In the genomic region with DNA sequence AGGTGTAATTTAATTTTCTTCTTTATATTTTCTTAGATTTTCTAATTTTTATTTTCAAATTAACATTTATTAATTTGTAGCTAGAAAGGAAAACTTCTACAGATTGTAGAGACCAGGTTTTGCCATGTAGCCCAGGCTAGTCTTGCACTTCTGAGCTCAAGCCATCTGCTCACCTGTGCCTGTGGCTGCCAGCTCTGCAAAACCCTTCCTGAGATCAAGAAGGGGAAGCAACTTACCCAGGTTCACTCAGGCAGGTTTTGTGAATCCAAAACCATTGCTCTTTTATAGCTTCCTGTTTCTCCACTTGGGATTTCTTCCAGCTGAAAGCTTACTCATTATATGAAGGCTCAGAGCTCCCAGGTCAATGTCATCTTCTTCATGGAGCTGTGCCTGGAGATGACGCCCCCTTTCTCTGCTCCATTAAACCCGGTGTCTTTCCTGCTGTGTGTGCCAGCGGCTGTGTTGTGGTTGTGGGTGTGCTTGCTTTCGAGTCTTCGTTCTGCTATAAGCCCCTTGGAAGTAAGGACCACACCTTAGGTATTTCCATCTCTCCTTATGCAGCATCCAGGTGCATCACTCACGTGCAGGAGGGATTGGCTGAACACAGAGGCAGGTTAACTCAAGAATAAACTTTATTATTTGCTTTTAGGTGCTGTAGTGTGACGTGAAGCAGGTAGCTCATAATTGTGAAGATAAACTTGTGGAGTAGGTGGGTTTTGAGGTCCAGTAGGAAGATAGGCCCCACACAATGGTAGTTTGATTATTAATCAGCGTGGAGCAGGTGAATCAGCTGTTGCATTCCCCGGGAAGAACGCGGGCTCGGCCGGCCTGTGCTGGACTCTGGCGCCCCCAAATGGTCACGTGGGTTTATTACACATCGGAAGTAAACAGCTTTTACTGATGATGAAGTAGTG, we compare ENCODE assay signal across 1 cellular context.
TF ChIP-seq lines count a peak whose summit lies in the region.

No MANE protein-coding gene starts in this region.

TF ChIP-seq in HepG2, 621 proteins besides CTCF, POLR2A, EP300 and RAD21 (continued from another document and continues in another):
- TF ChIP-seq, protein P1, sequence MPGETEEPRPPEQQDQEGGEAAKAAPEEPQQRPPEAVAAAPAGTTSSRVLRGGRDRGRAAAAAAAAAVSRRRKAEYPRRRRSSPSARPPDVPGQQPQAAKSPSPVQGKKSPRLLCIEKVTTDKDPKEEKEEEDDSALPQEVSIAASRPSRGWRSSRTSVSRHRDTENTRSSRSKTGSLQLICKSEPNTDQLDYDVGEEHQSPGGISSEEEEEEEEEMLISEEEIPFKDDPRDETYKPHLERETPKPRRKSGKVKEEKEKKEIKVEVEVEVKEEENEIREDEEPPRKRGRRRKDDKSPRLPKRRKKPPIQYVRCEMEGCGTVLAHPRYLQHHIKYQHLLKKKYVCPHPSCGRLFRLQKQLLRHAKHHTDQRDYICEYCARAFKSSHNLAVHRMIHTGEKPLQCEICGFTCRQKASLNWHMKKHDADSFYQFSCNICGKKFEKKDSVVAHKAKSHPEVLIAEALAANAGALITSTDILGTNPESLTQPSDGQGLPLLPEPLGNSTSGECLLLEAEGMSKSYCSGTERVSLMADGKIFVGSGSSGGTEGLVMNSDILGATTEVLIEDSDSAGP (CRISPR knock-in tag; IDR thresholded peaks at IDR 0.05; ENCODE audit: borderline replicate concordance) = 0 out of 2 replicates have a peak, but pooled peaks have one; percentile 24
- TF ChIP-seq CBX1 (IDR thresholded peaks at IDR 0.05; ENCODE audit: low read depth) (no peak), MED8 (CRISPR knock-in tag; IDR thresholded peaks at IDR 0.05; ENCODE audit: insufficient replicate concordance) (no peak), TEAD3 (CRISPR knock-in tag; optimal IDR thresholded peaks at IDR 0.05; ENCODE audit: borderline replicate concordance) (peak; percentile 47), FLYWCH1 (CRISPR knock-in tag; IDR thresholded peaks at IDR 0.05) (0 out of 2 replicates have a peak, but pooled peaks have one; percentile 48), IRF2 (CRISPR knock-in tag; IDR thresholded peaks at IDR 0.05) (0 out of 2 replicates have a peak, but pooled peaks have one; percentile 32), KLF13 (CRISPR knock-in tag; IDR thresholded peaks at IDR 0.05) (no peak), KDM2A (CRISPR knock-in tag; IDR thresholded peaks at IDR 0.05; ENCODE audit: borderline replicate concordance, low read depth) (peak; percentile 72; the same call in 1 of the 2 replicates), SPEN (CRISPR knock-in tag; IDR thresholded peaks at IDR 0.05; ENCODE audit: low read depth) (0 out of 2 replicates have a peak, but pooled peaks have one; percentile 26), SOX13 (IDR thresholded peaks at IDR 0.05) (no peak), SOX13 (CRISPR knock-in tag; conservative IDR thresholded peaks at IDR 0.05 in 1 of 2, IDR thresholded peaks at IDR 0.05 in 1 of 2) (0 out of 4 replicates have a peak, but pooled peaks of 1 of the 2 experiments have one; percentile 15), THAP11 (CRISPR knock-in tag; IDR thresholded peaks at IDR 0.05) (0 out of 2 replicates have a peak, but pooled peaks have one; percentile 27), ZNF20 (CRISPR knock-in tag; IDR thresholded peaks at IDR 0.05) (no peak), KAT8 (CRISPR knock-in tag; IDR thresholded peaks at IDR 0.05) (0 out of 2 replicates have a peak, but pooled peaks have one; percentile 22), FOXA3 (CRISPR knock-in tag; IDR thresholded peaks at IDR 0.05) (peak; percentile 78), BHLHE40 (IDR thresholded peaks at IDR 0.05; ENCODE audit: low read length) (peak; percentile 21; the same call in 1 of the 2 replicates), ZEB1 (IDR thresholded peaks at IDR 0.05; ENCODE audit: insufficient replicate concordance, low read depth) (peak; percentile 33), ZNF33A (CRISPR knock-in tag; IDR thresholded peaks at IDR 0.05; ENCODE audit: borderline replicate concordance) (no peak), HIVEP1 (CRISPR knock-in tag; IDR thresholded peaks at IDR 0.05) (no peak), FOSL2 (CRISPR knock-in tag; IDR thresholded peaks at IDR 0.05) (peak; percentile 46; the same call in 1 of the 2 replicates), SMC3 (IDR thresholded peaks at IDR 0.05; ENCODE audit: low read length) (peak; percentile 69), SAP130 (CRISPR knock-in tag; IDR thresholded peaks at IDR 0.05; ENCODE audit: low read depth) (0 out of 2 replicates have a peak, but pooled peaks have one; percentile 26), ZNF501 (CRISPR knock-in tag; IDR thresholded peaks at IDR 0.05) (0 out of 2 replicates have a peak, but pooled peaks have one; percentile 24), MEF2D (CRISPR knock-in tag; IDR thresholded peaks at IDR 0.05) (no peak), FOXK1 (CRISPR knock-in tag; IDR thresholded peaks at IDR 0.05; ENCODE audit: borderline replicate concordance, low read depth) (peak; percentile 87; the same call in 1 of the 2 replicates), TEAD2 (CRISPR knock-in tag; IDR thresholded peaks at IDR 0.05) (no peak), CHCHD3 (CRISPR knock-in tag; IDR thresholded peaks at IDR 0.05) (no peak), ZNF274 (CRISPR knock-in tag; IDR thresholded peaks at IDR 0.05) (no peak), RNF2 (conservative IDR thresholded peaks at IDR 0.05; ENCODE audit: low read depth) (no peak), STAG1 (CRISPR knock-in tag; IDR thresholded peaks at IDR 0.05) (peak; percentile 98), RAD51 (IDR thresholded peaks at IDR 0.05; ENCODE audit: borderline replicate concordance) (peak; percentile 49; the same call in 1 of the 2 replicates), PCBP1 (IDR thresholded peaks at IDR 0.05; ENCODE audit: borderline replicate concordance, low read depth, low read length) (no peak)
- TF ChIP-seq, protein P2, sequence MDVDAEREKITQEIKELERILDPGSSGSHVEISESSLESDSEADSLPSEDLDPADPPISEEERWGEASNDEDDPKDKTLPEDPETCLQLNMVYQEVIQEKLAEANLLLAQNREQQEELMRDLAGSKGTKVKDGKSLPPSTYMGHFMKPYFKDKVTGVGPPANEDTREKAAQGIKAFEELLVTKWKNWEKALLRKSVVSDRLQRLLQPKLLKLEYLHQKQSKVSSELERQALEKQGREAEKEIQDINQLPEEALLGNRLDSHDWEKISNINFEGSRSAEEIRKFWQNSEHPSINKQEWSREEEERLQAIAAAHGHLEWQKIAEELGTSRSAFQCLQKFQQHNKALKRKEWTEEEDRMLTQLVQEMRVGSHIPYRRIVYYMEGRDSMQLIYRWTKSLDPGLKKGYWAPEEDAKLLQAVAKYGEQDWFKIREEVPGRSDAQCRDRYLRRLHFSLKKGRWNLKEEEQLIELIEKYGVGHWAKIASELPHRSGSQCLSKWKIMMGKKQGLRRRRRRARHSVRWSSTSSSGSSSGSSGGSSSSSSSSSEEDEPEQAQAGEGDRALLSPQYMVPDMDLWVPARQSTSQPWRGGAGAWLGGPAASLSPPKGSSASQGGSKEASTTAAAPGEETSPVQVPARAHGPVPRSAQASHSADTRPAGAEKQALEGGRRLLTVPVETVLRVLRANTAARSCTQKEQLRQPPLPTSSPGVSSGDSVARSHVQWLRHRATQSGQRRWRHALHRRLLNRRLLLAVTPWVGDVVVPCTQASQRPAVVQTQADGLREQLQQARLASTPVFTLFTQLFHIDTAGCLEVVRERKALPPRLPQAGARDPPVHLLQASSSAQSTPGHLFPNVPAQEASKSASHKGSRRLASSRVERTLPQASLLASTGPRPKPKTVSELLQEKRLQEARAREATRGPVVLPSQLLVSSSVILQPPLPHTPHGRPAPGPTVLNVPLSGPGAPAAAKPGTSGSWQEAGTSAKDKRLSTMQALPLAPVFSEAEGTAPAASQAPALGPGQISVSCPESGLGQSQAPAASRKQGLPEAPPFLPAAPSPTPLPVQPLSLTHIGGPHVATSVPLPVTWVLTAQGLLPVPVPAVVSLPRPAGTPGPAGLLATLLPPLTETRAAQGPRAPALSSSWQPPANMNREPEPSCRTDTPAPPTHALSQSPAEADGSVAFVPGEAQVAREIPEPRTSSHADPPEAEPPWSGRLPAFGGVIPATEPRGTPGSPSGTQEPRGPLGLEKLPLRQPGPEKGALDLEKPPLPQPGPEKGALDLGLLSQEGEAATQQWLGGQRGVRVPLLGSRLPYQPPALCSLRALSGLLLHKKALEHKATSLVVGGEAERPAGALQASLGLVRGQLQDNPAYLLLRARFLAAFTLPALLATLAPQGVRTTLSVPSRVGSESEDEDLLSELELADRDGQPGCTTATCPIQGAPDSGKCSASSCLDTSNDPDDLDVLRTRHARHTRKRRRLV (CRISPR knock-in tag; IDR thresholded peaks at IDR 0.05) = no peak
- TF ChIP-seq, protein P3, sequence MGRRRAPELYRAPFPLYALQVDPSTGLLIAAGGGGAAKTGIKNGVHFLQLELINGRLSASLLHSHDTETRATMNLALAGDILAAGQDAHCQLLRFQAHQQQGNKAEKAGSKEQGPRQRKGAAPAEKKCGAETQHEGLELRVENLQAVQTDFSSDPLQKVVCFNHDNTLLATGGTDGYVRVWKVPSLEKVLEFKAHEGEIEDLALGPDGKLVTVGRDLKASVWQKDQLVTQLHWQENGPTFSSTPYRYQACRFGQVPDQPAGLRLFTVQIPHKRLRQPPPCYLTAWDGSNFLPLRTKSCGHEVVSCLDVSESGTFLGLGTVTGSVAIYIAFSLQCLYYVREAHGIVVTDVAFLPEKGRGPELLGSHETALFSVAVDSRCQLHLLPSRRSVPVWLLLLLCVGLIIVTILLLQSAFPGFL (CRISPR knock-in tag; IDR thresholded peaks at IDR 0.05) = no peak
- TF ChIP-seq, protein P4, sequence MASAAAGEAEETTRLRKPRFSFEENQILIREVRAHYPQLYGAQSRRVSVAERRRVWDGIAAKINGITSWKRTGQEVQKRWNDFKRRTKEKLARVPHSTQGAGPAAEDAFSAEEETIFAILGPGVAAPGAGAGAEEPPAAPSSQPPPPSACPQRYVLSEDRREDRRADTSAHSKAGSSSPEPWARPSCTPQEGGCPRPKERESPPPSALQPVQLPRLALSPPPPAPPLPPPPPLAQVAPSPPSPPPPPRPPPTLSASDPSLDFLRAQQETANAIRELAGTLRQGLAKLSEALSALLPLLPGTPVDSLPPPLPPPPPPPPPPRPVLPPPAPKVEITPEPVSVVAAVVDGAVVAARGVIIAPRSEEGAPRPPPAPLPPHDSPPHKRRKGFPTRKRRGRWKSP (CRISPR knock-in tag; IDR thresholded peaks at IDR 0.05) = 0 out of 2 replicates have a peak, but pooled peaks have one; percentile 27
- TF ChIP-seq, protein P5, sequence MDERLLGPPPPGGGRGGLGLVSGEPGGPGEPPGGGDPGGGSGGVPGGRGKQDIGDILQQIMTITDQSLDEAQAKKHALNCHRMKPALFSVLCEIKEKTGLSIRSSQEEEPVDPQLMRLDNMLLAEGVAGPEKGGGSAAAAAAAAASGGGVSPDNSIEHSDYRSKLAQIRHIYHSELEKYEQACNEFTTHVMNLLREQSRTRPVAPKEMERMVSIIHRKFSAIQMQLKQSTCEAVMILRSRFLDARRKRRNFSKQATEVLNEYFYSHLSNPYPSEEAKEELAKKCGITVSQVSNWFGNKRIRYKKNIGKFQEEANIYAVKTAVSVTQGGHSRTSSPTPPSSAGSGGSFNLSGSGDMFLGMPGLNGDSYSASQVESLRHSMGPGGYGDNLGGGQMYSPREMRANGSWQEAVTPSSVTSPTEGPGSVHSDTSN (CRISPR knock-in tag; IDR thresholded peaks at IDR 0.05) = no peak
- TF ChIP-seq, protein P6, sequence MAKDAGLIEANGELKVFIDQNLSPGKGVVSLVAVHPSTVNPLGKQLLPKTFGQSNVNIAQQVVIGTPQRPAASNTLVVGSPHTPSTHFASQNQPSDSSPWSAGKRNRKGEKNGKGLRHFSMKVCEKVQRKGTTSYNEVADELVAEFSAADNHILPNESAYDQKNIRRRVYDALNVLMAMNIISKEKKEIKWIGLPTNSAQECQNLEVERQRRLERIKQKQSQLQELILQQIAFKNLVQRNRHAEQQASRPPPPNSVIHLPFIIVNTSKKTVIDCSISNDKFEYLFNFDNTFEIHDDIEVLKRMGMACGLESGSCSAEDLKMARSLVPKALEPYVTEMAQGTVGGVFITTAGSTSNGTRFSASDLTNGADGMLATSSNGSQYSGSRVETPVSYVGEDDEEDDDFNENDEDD (CRISPR knock-in tag; IDR thresholded peaks at IDR 0.05; ENCODE audit: borderline replicate concordance) = no peak; the same call in 1 of the 2 replicates
- TF ChIP-seq, protein P7, sequence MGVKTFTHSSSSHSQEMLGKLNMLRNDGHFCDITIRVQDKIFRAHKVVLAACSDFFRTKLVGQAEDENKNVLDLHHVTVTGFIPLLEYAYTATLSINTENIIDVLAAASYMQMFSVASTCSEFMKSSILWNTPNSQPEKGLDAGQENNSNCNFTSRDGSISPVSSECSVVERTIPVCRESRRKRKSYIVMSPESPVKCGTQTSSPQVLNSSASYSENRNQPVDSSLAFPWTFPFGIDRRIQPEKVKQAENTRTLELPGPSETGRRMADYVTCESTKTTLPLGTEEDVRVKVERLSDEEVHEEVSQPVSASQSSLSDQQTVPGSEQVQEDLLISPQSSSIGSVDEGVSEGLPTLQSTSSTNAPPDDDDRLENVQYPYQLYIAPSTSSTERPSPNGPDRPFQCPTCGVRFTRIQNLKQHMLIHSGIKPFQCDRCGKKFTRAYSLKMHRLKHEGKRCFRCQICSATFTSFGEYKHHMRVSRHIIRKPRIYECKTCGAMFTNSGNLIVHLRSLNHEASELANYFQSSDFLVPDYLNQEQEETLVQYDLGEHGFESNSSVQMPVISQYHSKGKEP (CRISPR knock-in tag; IDR thresholded peaks at IDR 0.05) = no peak
- TF ChIP-seq, protein P8, sequence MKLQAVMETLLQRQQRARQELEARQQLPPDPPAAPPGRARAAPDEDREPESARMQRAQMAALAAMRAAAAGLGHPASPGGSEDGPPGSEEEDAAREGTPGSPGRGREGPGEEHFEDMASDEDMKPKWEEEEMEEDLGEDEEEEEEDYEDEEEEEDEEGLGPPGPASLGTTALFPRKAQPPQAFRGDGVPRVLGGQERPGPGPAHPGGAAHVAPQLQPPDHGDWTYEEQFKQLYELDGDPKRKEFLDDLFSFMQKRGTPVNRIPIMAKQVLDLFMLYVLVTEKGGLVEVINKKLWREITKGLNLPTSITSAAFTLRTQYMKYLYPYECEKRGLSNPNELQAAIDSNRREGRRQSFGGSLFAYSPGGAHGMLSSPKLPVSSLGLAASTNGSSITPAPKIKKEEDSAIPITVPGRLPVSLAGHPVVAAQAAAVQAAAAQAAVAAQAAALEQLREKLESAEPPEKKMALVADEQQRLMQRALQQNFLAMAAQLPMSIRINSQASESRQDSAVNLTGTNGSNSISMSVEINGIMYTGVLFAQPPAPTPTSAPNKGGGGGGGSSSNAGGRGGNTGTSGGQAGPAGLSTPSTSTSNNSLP (IDR thresholded peaks at IDR 0.05; ENCODE audit: low read depth, low read length) = peak; percentile 65
- TF ChIP-seq, protein P9, sequence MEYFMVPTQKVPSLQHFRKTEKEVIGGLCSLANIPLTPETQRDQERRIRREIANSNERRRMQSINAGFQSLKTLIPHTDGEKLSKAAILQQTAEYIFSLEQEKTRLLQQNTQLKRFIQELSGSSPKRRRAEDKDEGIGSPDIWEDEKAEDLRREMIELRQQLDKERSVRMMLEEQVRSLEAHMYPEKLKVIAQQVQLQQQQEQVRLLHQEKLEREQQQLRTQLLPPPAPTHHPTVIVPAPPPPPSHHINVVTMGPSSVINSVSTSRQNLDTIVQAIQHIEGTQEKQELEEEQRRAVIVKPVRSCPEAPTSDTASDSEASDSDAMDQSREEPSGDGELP (IDR thresholded peaks at IDR 0.05; ENCODE audit: borderline replicate concordance, low read depth) = peak; percentile 95
- TF ChIP-seq, protein P10, sequence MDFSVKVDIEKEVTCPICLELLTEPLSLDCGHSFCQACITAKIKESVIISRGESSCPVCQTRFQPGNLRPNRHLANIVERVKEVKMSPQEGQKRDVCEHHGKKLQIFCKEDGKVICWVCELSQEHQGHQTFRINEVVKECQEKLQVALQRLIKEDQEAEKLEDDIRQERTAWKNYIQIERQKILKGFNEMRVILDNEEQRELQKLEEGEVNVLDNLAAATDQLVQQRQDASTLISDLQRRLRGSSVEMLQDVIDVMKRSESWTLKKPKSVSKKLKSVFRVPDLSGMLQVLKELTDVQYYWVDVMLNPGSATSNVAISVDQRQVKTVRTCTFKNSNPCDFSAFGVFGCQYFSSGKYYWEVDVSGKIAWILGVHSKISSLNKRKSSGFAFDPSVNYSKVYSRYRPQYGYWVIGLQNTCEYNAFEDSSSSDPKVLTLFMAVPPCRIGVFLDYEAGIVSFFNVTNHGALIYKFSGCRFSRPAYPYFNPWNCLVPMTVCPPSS (IDR thresholded peaks at IDR 0.05) = no peak
